In genomic region chr15:72783563-72784232, GRCh38 we compare ENCODE assay signal across 1 cellular context.
A peak's percentile ranks its signal among the peaks of the same experiment; 100 is the strongest.
TF ChIP-seq lines count a peak whose summit lies in the region.

TSS of gene ADPGK (minus strand) at chr15:72783758. CDS start at chr15:72783691, 67 bp downstream.

TF ChIP-seq in GM12878, 131 proteins besides CTCF, POLR2A, EP300 and RAD21 (continued from another document and continues in another):
- TF ChIP-seq E2F4 (IDR thresholded peaks at IDR 0.05; ENCODE audit: low read depth, low read length) (0 out of 2 replicates have a peak, but pooled peaks have one; percentile 60), RAD51 (IDR thresholded peaks at IDR 0.05) (no peak), NKRF (conservative IDR thresholded peaks at IDR 0.05) (peak; percentile 90), ETV6 (conservative IDR thresholded peaks at IDR 0.05 in 1 of 2, IDR thresholded peaks at IDR 0.05 in 1 of 2; ENCODE audit: borderline replicate concordance in 1 of 2, low read depth in 1 of 2) (no peak), ZSCAN29 (IDR thresholded peaks at IDR 0.05) (no peak), CHD4 (IDR thresholded peaks at IDR 0.05) (no peak), ZNF207 (IDR thresholded peaks at IDR 0.05; ENCODE audit: borderline replicate concordance) (peak; percentile 81), KAT2A (conservative IDR thresholded peaks at IDR 0.05; ENCODE audit: control insufficient read depth, low read depth, low read length) (no peak), ZBTB40 (IDR thresholded peaks at IDR 0.05; ENCODE audit: borderline replicate concordance) (peak; percentile 52; the same call in 1 of the 2 replicates), RBBP5 (conservative IDR thresholded peaks at IDR 0.05) (no peak), NFIC (IDR thresholded peaks at IDR 0.05; ENCODE audit: low read depth, low read length) (peak; percentile 45; the same call in 1 of the 2 replicates), ATF2 (IDR thresholded peaks at IDR 0.05; ENCODE audit: low read length) (no peak), NR2C1 (IDR thresholded peaks at IDR 0.05) (peak; percentile 59), ZNF274 (IDR thresholded peaks at IDR 0.05; ENCODE audit: insufficient read depth, insufficient read length) (no peak), PBX3 (IDR thresholded peaks at IDR 0.05; ENCODE audit: insufficient replicate concordance, low read depth, low read length) (peak; percentile 7), ZBTB11 (CRISPR knock-in tag; IDR thresholded peaks at IDR 0.05) (no peak), ZNF24 (IDR thresholded peaks at IDR 0.05) (no peak), CHD1 (IDR thresholded peaks at IDR 0.05; ENCODE audit: low read depth, low read length) (no peak), MXI1 (IDR thresholded peaks at IDR 0.05; ENCODE audit: low read depth, low read length) (peak; percentile 80), TCF3 (IDR thresholded peaks at IDR 0.05; ENCODE audit: borderline replicate concordance, insufficient read depth, low read depth, low read length) (peak; percentile 78; the same call in 1 of the 2 replicates), MYC (IDR thresholded peaks at IDR 0.05; ENCODE audit: insufficient read depth, insufficient read length, insufficient replicate concordance, low read length, severe bottlenecking) (no peak), POLR2AphosphoS5 (IDR thresholded peaks at IDR 0.05; ENCODE audit: low read length) (peak; percentile 93), JUND (IDR thresholded peaks at IDR 0.05; ENCODE audit: low read depth, low read length) (0 out of 2 replicates have a peak, but pooled peaks have one; percentile 15), SMAD5 (IDR thresholded peaks at IDR 0.05; ENCODE audit: low read depth) (peak; percentile 3; the same call in 1 of the 2 replicates), HSF1 (IDR thresholded peaks at IDR 0.05; ENCODE audit: low read depth, low read length) (no peak), MLLT1 (IDR thresholded peaks at IDR 0.05) (no peak), GABPA (IDR thresholded peaks at IDR 0.05; ENCODE audit: low read depth) (no peak), ZZZ3 (IDR thresholded peaks at IDR 0.05; ENCODE audit: control insufficient read depth, insufficient read length, low read depth) (no peak), EED (IDR thresholded peaks at IDR 0.05; ENCODE audit: low read depth) (no peak; the same call in 1 of the 2 replicates), ZBED1 (IDR thresholded peaks at IDR 0.05; ENCODE audit: borderline replicate concordance) (no peak), USF2 (IDR thresholded peaks at IDR 0.05; ENCODE audit: borderline replicate concordance, low read depth, low read length) (no peak), ZNF687 (IDR thresholded peaks at IDR 0.05) (peak; percentile 61), POU2F2 (IDR thresholded peaks at IDR 0.05; ENCODE audit: borderline replicate concordance, low read depth, low read length) (peak; percentile 89), CREB1 (IDR thresholded peaks at IDR 0.05; ENCODE audit: low read depth) (peak; percentile 100), BCL11A (IDR thresholded peaks at IDR 0.05; ENCODE audit: low read depth, low read length) (no peak), CEBPB (IDR thresholded peaks at IDR 0.05; ENCODE audit: borderline replicate concordance in 1 of 2, low read depth in 2 of 2, low read length in 2 of 2) (no peak)
